24 cellular contexts compared by ENCODE assay signal in the genomic region with DNA sequence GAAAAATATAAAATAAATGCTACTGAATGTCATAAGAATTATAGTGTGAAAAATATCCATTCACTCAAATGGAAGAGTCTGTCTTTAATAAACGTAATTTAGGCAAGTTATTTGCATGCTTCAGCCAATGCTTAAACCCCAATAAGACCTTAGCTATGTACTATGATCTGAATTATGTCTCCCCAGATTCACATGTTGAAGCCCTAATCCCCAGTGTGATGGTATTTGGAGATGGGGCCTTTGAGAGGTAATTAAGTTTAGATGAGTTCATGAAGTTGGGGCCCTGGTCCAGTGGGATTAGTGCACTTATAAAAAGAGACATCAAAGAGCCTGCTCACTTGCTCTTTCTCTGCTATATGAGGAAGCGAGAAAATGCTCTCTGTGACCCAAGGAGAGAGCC.
"Had no signal": no experiment of that assay in that cellular context is flagged by ENCODE, and none has a peak within 500 bp of the region (broad histone marks: within the 10 kb centered on the region; RNA-seq: fewer than 3 reads in every experiment).

No MANE protein-coding gene starts in this region.

- ATAC-seq: effector memory CD8-positive, alpha-beta T cell; foreskin keratinocyte; gastroesophageal sphincter; heart left ventricle; left colon; left lobe of liver; lower lobe of right lung; naive thymus-derived CD4-positive, alpha-beta T cell had no signal

- H3K4me3 ChIP-seq: colonic mucosa, esophagus muscularis mucosa, gastroesophageal sphincter, heart left ventricle, hepatocyte, left ventricle myocardium inferior, lower lobe of right lung had no signal

- FAIRE-seq: endometrium, endothelial cell of umbilical vein, frontal cortex had no signal

- H3K27ac ChIP-seq: colonic mucosa, esophagus muscularis mucosa, foreskin keratinocyte, gastroesophageal sphincter, heart left ventricle, hepatocyte, left ventricle myocardium inferior had no signal

- H3K4me1 ChIP-seq: foreskin keratinocyte, gastroesophageal sphincter, heart left ventricle, left ventricle myocardium inferior had no signal

- H2AFZ ChIP-seq: hepatocyte had no signal

- DNase-seq: colonic mucosa; cortex of kidney; effector CD8-positive, alpha-beta T cell; effector memory CD8-positive, alpha-beta T cell; endodermal cell; foreskin keratinocyte; heart left ventricle; hypothalamus; immature natural killer cell; islet precursor cell; kidney; kidney glomerular epithelial cell; left colon; left ventricle myocardium inferior; lower lobe of right lung; mesenchymal stem cell; naive thymus-derived CD4-positive, alpha-beta T cell had no signal

- H3K4me2 ChIP-seq: hepatocyte had no signal

- H3K9me3 ChIP-seq: colonic mucosa, esophagus muscularis mucosa, gastroesophageal sphincter, heart left ventricle, left ventricle myocardium inferior, lower lobe of right lung had no signal

- H3K36me3 ChIP-seq: colonic mucosa, esophagus muscularis mucosa, gastroesophageal sphincter, heart left ventricle, left ventricle myocardium inferior had no signal

- H3K27me3 ChIP-seq: colonic mucosa, esophagus muscularis mucosa, foreskin keratinocyte, gastroesophageal sphincter, heart left ventricle, hepatocyte had no signal

- H3K79me2 ChIP-seq: hepatocyte had no signal
